14 cellular contexts compared by ENCODE assay signal in genomic region chr7:116434820-116435341, GRCh38.
DNase-seq lines count a peak whose midpoint lies in the region; ATAC-seq and TF ChIP-seq lines count a peak whose summit lies in the region.
"Had no signal": no experiment of that assay in that cellular context is flagged by ENCODE, and none has a peak within 500 bp of the region (broad histone marks: within the 10 kb centered on the region; RNA-seq: fewer than 3 reads in every experiment).

No MANE protein-coding gene starts in this region.

- H3K36me3 Mint-ChIP-seq in activated CD8-positive, alpha-beta T cell treated with anti-CD3 and anti-CD28 coated beads for 36 hours (ENCODE audit: low read depth), result no peaks in the 10 kb centered on the region
- H3K36me3 Mint-ChIP-seq in stimulated activated memory B cell treated with anti-CD40 and anti-IgM and Interleukin-4, amounts not matched to agents 10 μg/mL and 1 μg/mL and 100 μg/mL, for 72 hours, result no peaks in the 10 kb centered on the region
- H3K36me3 Mint-ChIP-seq: naive thymus-derived CD8-positive, alpha-beta T cell had no signal

- peaks cover 12% of the 10 kb centered on the region for H3K27me3 Mint-ChIP-seq in activated CD8-positive, alpha-beta T cell treated with anti-CD3 and anti-CD28 coated beads for 36 hours
- H3K27me3 Mint-ChIP-seq in stimulated activated memory B cell treated with anti-CD40 and anti-IgM and Interleukin-4, amounts not matched to agents 10 μg/mL and 1 μg/mL and 100 μg/mL, for 72 hours, result peaks cover 36% of the 10 kb centered on the region

- H3K9me3 Mint-ChIP-seq in activated CD8-positive, alpha-beta T cell treated with anti-CD3 and anti-CD28 coated beads for 36 hours, result no peaks in the 10 kb centered on the region
- H3K9me3 Mint-ChIP-seq in stimulated activated memory B cell treated with anti-CD40 and anti-IgM and Interleukin-4, amounts not matched to agents 10 μg/mL and 1 μg/mL and 100 μg/mL, for 72 hours, result no peaks in the 10 kb centered on the region
- H3K9me3 Mint-ChIP-seq: naive thymus-derived CD8-positive, alpha-beta T cell had no signal

- no peak overlapping the region for H3K27ac Mint-ChIP-seq in activated CD8-positive, alpha-beta T cell treated with anti-CD3 and anti-CD28 coated beads for 36 hours
- H3K27ac Mint-ChIP-seq in stimulated activated memory B cell treated with anti-CD40 and anti-IgM and Interleukin-4, amounts not matched to agents 10 μg/mL and 1 μg/mL and 100 μg/mL, for 72 hours, result no peak overlapping the region
- H3K27ac Mint-ChIP-seq: naive thymus-derived CD8-positive, alpha-beta T cell had no signal

- intact Hi-C loops in activated CD8-positive, alpha-beta T cell treated with anti-CD3 and anti-CD28 coated beads for 36 hours (cut with micrococcal nuclease), result no loop called here

- no peak overlapping the region for H3K4me3 ChIP-seq in cardiac fibroblast (replicated peaks in 1 of 2; ENCODE audit: low read depth in 2 of 2, low read length in 2 of 2)

- no peak for ATAC-seq in activated CD8-positive, alpha-beta T cell treated with anti-CD3 and anti-CD28 coated beads for 36 hours
- no peak for ATAC-seq in stimulated activated memory B cell treated with anti-CD40 and anti-IgM and Interleukin-4, amounts not matched to agents 10 μg/mL and 1 μg/mL and 100 μg/mL, for 72 hours
- ATAC-seq: naive thymus-derived CD8-positive, alpha-beta T cell had no signal

- TF ChIP-seq CTCF in cardiac fibroblast (IDR thresholded peaks at IDR 0.05; ENCODE audit: low read depth, low read length), result no peak
- no peak for TF ChIP-seq CTCF in activated CD8-positive, alpha-beta T cell treated with anti-CD3 and anti-CD28 coated beads for 36 hours (IDR thresholded peaks at IDR 0.05)

- DNase-seq in AG08395 (ENCODE audit: low spot score), result peak; percentile 58
- peak; percentile 82 for DNase-seq in M059J (ENCODE audit: low read depth)
- peak; percentile 60 to 93 for DNase-seq in cardiac fibroblast (ENCODE audit: low read depth in 2 of 2)
- peak; percentile 42 for DNase-seq in kidney glomerular epithelial cell (lab: John Stamatoyannopoulos, UW)
- no peak for DNase-seq in activated CD8-positive, alpha-beta T cell treated with anti-CD3 and anti-CD28 coated beads for 36 hours
- DNase-seq in NCI-H2107 treated with DMSO at 0.1 percent for 48 hours (lab: John Stamatoyannopoulos, UW; ENCODE audit: unreplicated experiment), result no peak
- no peak for DNase-seq in midbrain (lab: John Stamatoyannopoulos, UW)
- DNase-seq: BE2C; DND-41; Kasumi-1; naive thymus-derived CD8-positive, alpha-beta T cell; NCI-H2171; stimulated activated CD8-positive, alpha-beta memory T cell treated with anti-CD3 and anti-CD28 coated beads, Interleukin-4, amount 100 ng/mL, for 48 hours had no signal

- CTCF ChIA-PET in activated CD8-positive, alpha-beta T cell treated with anti-CD3 and anti-CD28 coated beads for 36 hours (lab: Charles Lee), result no interaction called here

- no peak overlapping the region for H3K4me3 Mint-ChIP-seq in activated CD8-positive, alpha-beta T cell treated with anti-CD3 and anti-CD28 coated beads for 36 hours
- H3K4me3 Mint-ChIP-seq in stimulated activated memory B cell treated with anti-CD40 and anti-IgM and Interleukin-4, amounts not matched to agents 10 μg/mL and 1 μg/mL and 100 μg/mL, for 72 hours, result no peak overlapping the region
- H3K4me3 Mint-ChIP-seq: naive thymus-derived CD8-positive, alpha-beta T cell had no signal

- no peaks in the 10 kb centered on the region for H3K4me1 Mint-ChIP-seq in activated CD8-positive, alpha-beta T cell treated with anti-CD3 and anti-CD28 coated beads for 36 hours (ENCODE audit: low read depth)
- no peaks in the 10 kb centered on the region for H3K4me1 Mint-ChIP-seq in stimulated activated memory B cell treated with anti-CD40 and anti-IgM and Interleukin-4, amounts not matched to agents 10 μg/mL and 1 μg/mL and 100 μg/mL, for 72 hours

- POLR2A ChIA-PET in activated CD8-positive, alpha-beta T cell treated with anti-CD3 and anti-CD28 coated beads for 36 hours (lab: Charles Lee), result no interaction called here

Comparison
In these comparisons a context has a peak if more than half of its experiments do, and no peak if none do; other contexts are left out.
1. DNase-seq: peak in AG08395 (single experiment), M059J (single experiment), cardiac fibroblast (2 of 2) and kidney glomerular epithelial cell (single experiment); none in activated CD8-positive, alpha-beta T cell treated with anti-CD3 and anti-CD28 coated beads for 36 hours (single experiment), NCI-H2107 treated with DMSO at 0.1 percent for 48 hours (single experiment) and midbrain (single experiment).